ENCODE assay signal across 1 cellular context in genomic region chr18:31512203-31512764, GRCh38.
TF ChIP-seq lines count a peak whose summit lies in the region.

No MANE protein-coding gene starts in this region.

TF ChIP-seq in K562, 482 proteins besides CTCF, POLR2A, EP300 and RAD21 (continued from another document and continues in another):
- TF ChIP-seq ZBTB26 (CRISPR knock-in tag; IDR thresholded peaks at IDR 0.05) (no peak), ATF7 (IDR thresholded peaks at IDR 0.05) (peak; percentile 61; the same call in 1 of the 2 replicates), ZNF76 (CRISPR knock-in tag; IDR thresholded peaks at IDR 0.05; ENCODE audit: borderline replicate concordance) (no peak), NEUROD1 (IDR thresholded peaks at IDR 0.05; ENCODE audit: borderline replicate concordance, low read depth, low read length, partially characterized antibody) (no peak), MGA (IDR thresholded peaks at IDR 0.05) (peak; percentile 57), SMARCB1 (IDR thresholded peaks at IDR 0.05; ENCODE audit: insufficient read length, low read depth) (no peak), CREM (IDR thresholded peaks at IDR 0.05; ENCODE audit: low read depth) (0 out of 2 replicates have a peak, but pooled peaks have one; percentile 12), BCLAF1 (IDR thresholded peaks at IDR 0.05; ENCODE audit: borderline replicate concordance in 1 of 2, control insufficient read depth in 1 of 2, low read depth in 2 of 2, low read length in 1 of 2) (no peak), TAF9B (IDR thresholded peaks at IDR 0.05; ENCODE audit: partially characterized antibody) (no peak), ZNF561 (CRISPR knock-in tag; conservative IDR thresholded peaks at IDR 0.05) (no peak), ZNF699 (CRISPR knock-in tag; IDR thresholded peaks at IDR 0.05; ENCODE audit: insufficient replicate concordance) (no peak), ZNF324 (CRISPR knock-in tag; IDR thresholded peaks at IDR 0.05) (no peak), ERF (CRISPR knock-in tag; IDR thresholded peaks at IDR 0.05) (no peak), XRCC3 (IDR thresholded peaks at IDR 0.05) (no peak), NR0B1 (IDR thresholded peaks at IDR 0.05; ENCODE audit: partially characterized antibody) (no peak), E2F4 (CRISPR knock-in tag; IDR thresholded peaks at IDR 0.05; ENCODE audit: low read depth) (no peak), CHD2 (IDR thresholded peaks at IDR 0.05; ENCODE audit: low read depth, low read length) (no peak), ZSCAN32 (CRISPR knock-in tag; IDR thresholded peaks at IDR 0.05) (no peak), RBM15 (IDR thresholded peaks at IDR 0.05; ENCODE audit: insufficient read depth, low read length) (no peak), ZNF717 (CRISPR knock-in tag; IDR thresholded peaks at IDR 0.05) (no peak), MYC (IDR thresholded peaks at IDR 0.05; ENCODE audit: low read depth, low read length) (peak; percentile 27; the same call in 1 of the 2 replicates), MYC (CRISPR knock-in tag; IDR thresholded peaks at IDR 0.05; ENCODE audit: borderline replicate concordance, low read depth) (no peak), ZNF121 (CRISPR knock-in tag; conservative IDR thresholded peaks at IDR 0.05) (no peak), ZNF75A (CRISPR knock-in tag; IDR thresholded peaks at IDR 0.05) (peak; percentile 42; the same call in 1 of the 2 replicates), IRF9 (tag; IDR thresholded peaks at IDR 0.05) (no peak), CEBPB (tag; IDR thresholded peaks at IDR 0.05) (peak; percentile 64), BHLHE40 (IDR thresholded peaks at IDR 0.05; ENCODE audit: low read length) (peak; percentile 50; the same call in 1 of the 2 replicates), XRCC5 (IDR thresholded peaks at IDR 0.05; ENCODE audit: low read depth, low read length) (no peak), NFIX (CRISPR knock-in tag; IDR thresholded peaks at IDR 0.05; ENCODE audit: low read depth) (no peak), ETS1 (conservative IDR thresholded peaks at IDR 0.05; ENCODE audit: control insufficient read depth, low read depth, low read length) (no peak), ZNF124 (CRISPR knock-in tag; IDR thresholded peaks at IDR 0.05) (no peak), ATF3 (IDR thresholded peaks at IDR 0.05) (peak; percentile 83), ATF3 (CRISPR knock-in tag; conservative IDR thresholded peaks at IDR 0.05) (no peak), DIDO1 (tag; IDR thresholded peaks at IDR 0.05; ENCODE audit: low read depth) (no peak), PML (IDR thresholded peaks at IDR 0.05; ENCODE audit: low read length) (no peak), EP400 (IDR thresholded peaks at IDR 0.05) (peak; percentile 25), SMARCA4 (IDR thresholded peaks at IDR 0.05) (no peak), HES1 (IDR thresholded peaks at IDR 0.05; ENCODE audit: low read depth) (no peak), FOXK1 (CRISPR knock-in tag; IDR thresholded peaks at IDR 0.05; ENCODE audit: borderline replicate concordance) (no peak), IFI16 (CRISPR knock-in tag; IDR thresholded peaks at IDR 0.05) (no peak), JUN (IDR thresholded peaks at IDR 0.05; ENCODE audit: borderline replicate concordance, low read depth, low read length) (peak; percentile 36; the same call in 1 of the 2 replicates), JUN (CRISPR knock-in tag; IDR thresholded peaks at IDR 0.05; ENCODE audit: borderline replicate concordance) (no peak), NBN (IDR thresholded peaks at IDR 0.05; ENCODE audit: low read depth) (no peak)
